Comparison of ENCODE assay signal across 10 cellular contexts in the genomic region with DNA sequence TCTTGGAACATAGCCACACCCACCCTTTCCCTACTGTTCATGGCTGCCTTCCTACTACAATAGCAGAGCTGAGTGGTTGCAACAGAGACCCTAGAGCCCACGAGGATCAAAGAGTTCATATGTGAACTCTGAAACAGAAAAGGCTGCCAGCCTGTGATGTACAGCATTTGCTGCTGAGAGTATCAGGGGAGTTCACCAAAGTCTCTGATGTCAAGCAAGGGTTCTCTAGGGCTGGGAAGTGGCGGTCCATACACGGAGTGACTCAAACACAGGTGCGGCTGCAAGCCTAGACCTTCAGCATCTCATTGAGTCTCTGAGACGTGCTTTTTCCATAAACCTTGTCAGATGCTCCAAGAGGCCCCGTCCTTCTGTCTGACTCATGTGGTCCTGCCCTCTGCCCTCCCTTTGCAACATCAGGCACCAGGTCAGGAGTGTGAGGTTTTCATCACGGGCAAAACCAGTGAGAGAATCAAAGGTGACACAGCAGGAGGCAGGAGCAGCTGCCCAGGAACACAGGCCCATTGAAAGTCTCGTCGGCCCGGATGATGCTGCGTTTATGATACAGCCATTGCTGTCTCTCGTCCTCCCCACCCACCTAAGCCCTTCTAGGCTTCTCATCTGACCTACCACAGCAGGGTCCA. TPM values are rescaled to one million over a fixed set of nuclear protein-coding genes. Genes with fewer than 3 reads are reported as not detected.
DNase-seq lines count a peak whose midpoint lies in the region; ATAC-seq and TF ChIP-seq lines count a peak whose summit lies in the region.
"Had no signal": no experiment of that assay in that cellular context is flagged by ENCODE, and none has a peak within 500 bp of the region (broad histone marks: within the 10 kb centered on the region; RNA-seq: fewer than 3 reads in every experiment).

No MANE protein-coding gene starts in this region.

- POLR2A ChIA-PET in PC-3 (lab: Charles Lee; ENCODE audit: unreplicated experiment) = no interaction called here

- H3K79me2 ChIP-seq in PC-3 (ENCODE audit: low read length) (no peaks in the 10 kb centered on the region), osteoblast (ENCODE audit: insufficient read depth, low read length) (no peaks in the 10 kb centered on the region)

- H3K4me1 ChIP-seq in PC-3 (ENCODE audit: insufficient read depth, low read length) = peaks cover 13% of the 10 kb centered on the region
- H3K4me1 ChIP-seq in gastroesophageal sphincter = peaks cover 0 to 21% (median 10%) of the 10 kb centered on the region in 3 donors
- peaks cover 4% of the 10 kb centered on the region for H3K4me1 ChIP-seq in osteoblast (ENCODE audit: insufficient read depth, low read length)
- H3K4me1 ChIP-seq: transverse colon had no signal

- TF ChIP-seq EP300 in gastroesophageal sphincter (IDR thresholded peaks at IDR 0.05) = no peak

- H2AFZ ChIP-seq in PC-3 (ENCODE audit: low read length) = no peak overlapping the region
- H2AFZ ChIP-seq in osteoblast (ENCODE audit: low read length) = no peak overlapping the region

- H3K4me3 ChIP-seq in PC-3 (ENCODE audit: low read length) (no peak overlapping the region), gastroesophageal sphincter (no peak overlapping the region), osteoblast (ENCODE audit: insufficient read depth, low read length) (no peak overlapping the region)
- H3K4me3 ChIP-seq: transverse colon had no signal

- H3K9me3 ChIP-seq in PC-3 (ENCODE audit: low read length) (no peaks in the 10 kb centered on the region), gastroesophageal sphincter (peaks cover 0 to 13% (median 0%) of the 10 kb centered on the region in 3 donors), osteoblast (ENCODE audit: low read depth, low read length) (no peaks in the 10 kb centered on the region)
- H3K9me3 ChIP-seq: transverse colon had no signal

- BruUV-seq in PC-3 (replicated peaks; lab: Mats Ljungman, UMichigan) = no TSS peak

- H3K9ac ChIP-seq in PC-3 (ENCODE audit: low read length) = no peak overlapping the region

- H4K20me1 ChIP-seq in PC-3 (ENCODE audit: low read length) = no peaks in the 10 kb centered on the region
- no peaks in the 10 kb centered on the region for H4K20me1 ChIP-seq in osteoblast (ENCODE audit: insufficient read depth, low read length)

- H3K36me3 ChIP-seq in PC-3 (ENCODE audit: low read depth, low read length) = no peaks in the 10 kb centered on the region
- no peaks in the 10 kb centered on the region for H3K36me3 ChIP-seq in gastroesophageal sphincter
- no peaks in the 10 kb centered on the region for H3K36me3 ChIP-seq in osteoblast (ENCODE audit: insufficient read depth, low read length)
- H3K36me3 ChIP-seq: transverse colon had no signal

- ATAC-seq in PC-3 = peak; percentile 29
- peak; percentile 24 for ATAC-seq in gastroesophageal sphincter
- ATAC-seq in HG02884 (IDR thresholded peaks at IDR 0.05; ENCODE audit: unreplicated experiment) = no peak
- no peak for ATAC-seq in GM18519 (IDR thresholded peaks at IDR 0.05; ENCODE audit: low FRiP score, unreplicated experiment)

- H3K27ac ChIP-seq in PC-3 (ENCODE audit: low read length) (peak overlapping the region; percentile 43), gastroesophageal sphincter (peak overlapping the region in 2 of 4 donors; percentile 21 to 32), osteoblast (ENCODE audit: low read depth, low read length) (no peak overlapping the region)

- no peaks in the 10 kb centered on the region for H3F3A ChIP-seq in PC-3 (ENCODE audit: low read length, unreplicated experiment)

- WGBS in gastroesophageal sphincter (ENCODE audit: low coverage in 1 of 2), 2 donors = 77% methylated on average over 6 of the region's 12 CpGs; no CpG with 5 or more reads in 1 of the 2 donors

- intact Hi-C loops in PC-3 (cut with micrococcal nuclease) = no loop called here

- H3K9me2 ChIP-seq in PC-3 (replicated peaks; ENCODE audit: low read length) = no peaks in the 10 kb centered on the region

- TF ChIP-seq POLR2A in gastroesophageal sphincter (IDR thresholded peaks at IDR 0.05) = no peak

- CTCF ChIA-PET in PC-3 (lab: Charles Lee) = no interaction called here

- TF ChIP-seq CTCF in PC-3 (conservative IDR thresholded peaks at IDR 0.05; ENCODE audit: low read depth, low read length) = no peak
- TF ChIP-seq CTCF in gastroesophageal sphincter (IDR thresholded peaks at IDR 0.05) = no peak
- TF ChIP-seq CTCF in osteoblast (IDR thresholded peaks at IDR 0.05; ENCODE audit: extremely low read depth, low read depth, low read length) = no peak

- H3K4me2 ChIP-seq in PC-3 (ENCODE audit: low read length) (peak overlapping the region; percentile 66), osteoblast (ENCODE audit: insufficient read depth, low read length) (peak overlapping the region; percentile 18)

- DNase-seq in ELR (ENCODE audit: low read depth) (peak; percentile 8), PC-3 (peak; percentile 19), osteoblast (ENCODE audit: insufficient read length, low spot score, missing footprints) (peak; percentile 52), NCI-H1930 (lab: John Stamatoyannopoulos, UW) (no peak), T1000 (lab: John Stamatoyannopoulos, UW) (no peak)
- DNase-seq: NCI-H510A treated with DMSO at 0.1 percent for 48 hours, transverse colon had no signal

- peaks cover 17% of the 10 kb centered on the region; the same call in 1 of the 2 replicates for H3K27me3 ChIP-seq in PC-3 (ENCODE audit: low read length)
- no peaks in the 10 kb centered on the region for H3K27me3 ChIP-seq in gastroesophageal sphincter
- H3K27me3 ChIP-seq in osteoblast (ENCODE audit: insufficient read depth, low read length) = no peaks in the 10 kb centered on the region
- H3K27me3 ChIP-seq: transverse colon had no signal

RNA-seq across cellular contexts. Expression of a gene that starts 42.9 kb away (rescaled TPM):
- 2.7 and 3.7 TPM in 2 replicates for total RNA-seq in PC-3 (2014; rRNA removed)
- 10 to 100 TPM; 12.8 to 23.2 (median 18.4) TPM for total RNA-seq in gastroesophageal sphincter
- total RNA-seq in osteoblast = 0.29 and 0.72 TPM in 2 replicates

Comparison
In these comparisons a context has a peak if more than half of its experiments do, and no peak if none do; other contexts are left out.
1. DNase-seq: peak in ELR (single experiment), PC-3 (single experiment) and osteoblast (single experiment); none in NCI-H1930 (0 of 2) and T1000 (single experiment).
2. ATAC-seq: peak in PC-3 (single experiment) and gastroesophageal sphincter (single experiment); none in HG02884 (single experiment) and GM18519 (single experiment).